Comparison of ENCODE assay signal across 15 cellular contexts in the genomic region with DNA sequence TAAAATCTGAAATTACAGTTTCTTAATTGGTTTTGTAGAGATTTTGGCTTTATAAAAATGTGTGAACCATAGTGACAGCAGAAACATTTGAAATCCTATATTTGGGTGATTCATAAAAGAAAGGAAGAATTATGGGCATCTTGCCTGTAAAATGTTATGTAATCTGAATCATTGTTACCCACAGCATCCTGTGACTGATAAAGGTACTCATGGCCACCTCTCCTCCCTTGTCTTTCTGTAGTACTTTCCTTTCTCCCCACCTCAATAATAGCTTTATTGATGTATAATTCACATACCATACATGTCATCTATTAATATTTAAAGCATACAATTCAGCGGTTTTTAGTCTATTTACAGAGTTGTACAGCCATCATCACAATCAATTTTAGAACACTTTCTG. TPM values are rescaled to one million over a fixed set of nuclear protein-coding genes. Genes with fewer than 3 reads are reported as not detected.
"Had no signal": no experiment of that assay in that cellular context is flagged by ENCODE, and none has a peak within 500 bp of the region (broad histone marks: within the 10 kb centered on the region; RNA-seq: fewer than 3 reads in every experiment).

No MANE protein-coding gene starts in this region.

RNA-seq across cellular contexts. Expression of gene TBC1D3G, which starts 28.5 kb away (rescaled TPM):
- total RNA-seq: colonic mucosa, dermis microvascular lymphatic vessel endothelial cell, endodermal cell, esophagus mucosa, glomerular endothelial cell, kidney epithelial cell, left cardiac atrium, left lung, left ventricle myocardium superior, lower lobe of right lung, lung microvascular endothelial cell, mesenteric fat pad, mesothelial cell of epicardium, myocyte had no signal
- polyA plus RNA-seq: keratinocyte had no signal

RNA-seq across cellular contexts. Expression of gene TBC1D3I, which starts 30.8 kb away (rescaled TPM):
- total RNA-seq: dermis microvascular lymphatic vessel endothelial cell had no signal
- polyA plus RNA-seq: keratinocyte had no signal
